ENCODE assay signal across 15 cellular contexts in the genomic region with DNA sequence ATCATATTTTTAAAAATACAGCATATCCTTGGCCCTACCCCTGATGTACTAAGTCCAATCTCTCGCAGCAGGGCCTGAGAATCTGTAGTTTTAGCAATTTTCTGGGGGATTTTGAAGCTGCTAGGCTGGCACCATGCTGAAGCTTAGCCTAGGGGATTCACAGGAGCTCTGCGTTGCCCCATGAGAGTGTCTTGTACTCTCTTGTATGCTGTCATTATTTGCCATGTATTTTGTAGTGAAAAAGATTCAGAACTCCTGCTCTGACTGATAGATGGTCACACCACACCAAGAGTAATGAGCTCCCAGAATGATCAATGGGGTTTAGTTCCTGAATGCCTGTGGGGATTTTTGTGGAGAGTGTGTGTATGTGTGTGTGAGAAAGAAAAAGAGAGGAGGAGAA. TPM values are rescaled to one million over a fixed set of nuclear protein-coding genes. Genes with fewer than 3 reads are reported as not detected.
DNase-seq lines count a peak whose midpoint lies in the region; ATAC-seq and TF ChIP-seq lines count a peak whose summit lies in the region.
"Had no signal": no experiment of that assay in that cellular context is flagged by ENCODE, and none has a peak within 500 bp of the region (broad histone marks: within the 10 kb centered on the region; RNA-seq: fewer than 3 reads in every experiment).

No MANE protein-coding gene starts in this region.

- H3K27ac ChIP-seq in WERI-Rb-1: peak overlapping the region; percentile 77
- H3K27ac ChIP-seq in right atrium auricular region: no peak overlapping the region
- H3K27ac ChIP-seq: C4-2B, HL-60 had no signal

- H3K9me3 ChIP-seq in WERI-Rb-1 (ENCODE audit: severe bottlenecking) (no peaks in the 10 kb centered on the region), right atrium auricular region (no peaks in the 10 kb centered on the region)
- H3K9me3 ChIP-seq: BE2C, Caco-2 had no signal

- peak; percentile 21 for DNase-seq in GM12865 (ENCODE audit: low read depth)
- no peak for DNase-seq in WERI-Rb-1
- DNase-seq in glutamatergic neuron: no peak
- DNase-seq in stimulated activated CD4-positive, alpha-beta T cell treated with anti-CD3 and anti-CD28 coated beads, Interleukin-2, amount 100 ng/mL, for 24 hours: no peak
- DNase-seq in right atrium auricular region (ENCODE audit: low spot score): no peak
- no peak for DNase-seq in activated CD4-positive, alpha-beta T cell treated with anti-CD3 and anti-CD28 coated beads for 1 hour
- DNase-seq: ACHN; Caco-2; CD4-positive, alpha-beta T cell; HCEC 1CT had no signal

- peaks cover 5% of the 10 kb centered on the region for H3K27me3 Mint-ChIP-seq in glutamatergic neuron (ENCODE audit: unreplicated experiment)

- H3K27ac Mint-ChIP-seq in glutamatergic neuron (ENCODE audit: unreplicated experiment): peak overlapping the region; percentile 89
- H3K27ac Mint-ChIP-seq: CD4-positive, alpha-beta T cell; GM23338 had no signal

- H3K27me3 ChIP-seq in WERI-Rb-1 (ENCODE audit: insufficient read depth, low read depth, severe bottlenecking) (no peaks in the 10 kb centered on the region), right atrium auricular region (no peaks in the 10 kb centered on the region)
- H3K27me3 ChIP-seq: BE2C had no signal

- H3K36me3 ChIP-seq in WERI-Rb-1: peaks cover 70% of the 10 kb centered on the region
- H3K36me3 ChIP-seq in right atrium auricular region: no peaks in the 10 kb centered on the region
- H3K36me3 ChIP-seq: BE2C had no signal

- H3K4me3 ChIP-seq in GM12865 (ENCODE audit: low read depth, low read length): no peak overlapping the region
- no peak overlapping the region for H3K4me3 ChIP-seq in WERI-Rb-1 (ENCODE audit: low read depth, low read length)
- no peak overlapping the region for H3K4me3 ChIP-seq in right atrium auricular region
- H3K4me3 ChIP-seq: GM23338 had no signal

- TF ChIP-seq CTCF in GM12865 (IDR thresholded peaks at IDR 0.05; ENCODE audit: insufficient read depth, low read depth, low read length, missing control alignments) (no peak), WERI-Rb-1 (IDR thresholded peaks at IDR 0.05; ENCODE audit: low read depth, low read length) (no peak), glutamatergic neuron (IDR thresholded peaks at IDR 0.05; ENCODE audit: partially characterized antibody, unreplicated experiment) (no peak), right atrium auricular region (IDR thresholded peaks at IDR 0.05) (no peak)

- H3K4me1 ChIP-seq in right atrium auricular region: no peaks in the 10 kb centered on the region
- H3K4me1 ChIP-seq: Caco-2 had no signal

- H3K36me3 Mint-ChIP-seq in glutamatergic neuron (ENCODE audit: unreplicated experiment): peaks cover 8% of the 10 kb centered on the region

- H3K4me3 Mint-ChIP-seq in glutamatergic neuron (ENCODE audit: unreplicated experiment): peak overlapping the region; percentile 66
- H3K4me3 Mint-ChIP-seq: CD4-positive, alpha-beta T cell; GM23338 had no signal

- peaks cover 15% of the 10 kb centered on the region for H3K9me3 Mint-ChIP-seq in glutamatergic neuron (ENCODE audit: unreplicated experiment)
- H3K9me3 Mint-ChIP-seq: CD4-positive, alpha-beta T cell; GM23338 had no signal

- ATAC-seq in GM18868 (IDR thresholded peaks at IDR 0.05; ENCODE audit: unreplicated experiment): peak; percentile 61
- ATAC-seq: GM23338 had no signal

- peaks cover 44% of the 10 kb centered on the region for H3K4me1 Mint-ChIP-seq in glutamatergic neuron (ENCODE audit: low read depth, unreplicated experiment)

RNA-seq across cellular contexts. Expression of gene TRMT10B, which starts 20.7 kb away (rescaled TPM):
- total RNA-seq in glutamatergic neuron (ENCODE audit: unreplicated experiment): 8.8 TPM
- total RNA-seq in right atrium auricular region: 1 to 10 TPM; 2.5 to 3.9 TPM

RNA-seq across cellular contexts. Expression of gene EXOSC3, which starts 51.9 kb away (rescaled TPM):
- 45.4 TPM for total RNA-seq in glutamatergic neuron (ENCODE audit: unreplicated experiment)
- 10 to 100 TPM; 14.1 to 16.9 TPM for total RNA-seq in right atrium auricular region
